Comparison of ENCODE assay signal across 8 cellular contexts in genomic region chr10:72048450-72049124, GRCh38. TPM values are rescaled to one million over a fixed set of nuclear protein-coding genes. Genes with fewer than 3 reads are reported as not detected.
DNase-seq lines count a peak whose midpoint lies in the region; ATAC-seq and TF ChIP-seq lines count a peak whose summit lies in the region.

No MANE protein-coding gene starts in this region.

- CTCF ChIA-PET in CD8-positive, alpha-beta T cell (lab: Charles Lee): interaction anchor here (0.5 to 11.1 kb wide), 65 partner anchors 10 to 1372 kb away, joined by 3 to 110 read pairs (median 4); partner anchors contain the start of genes ANAPC16, ASCC1 and SPOCK2
- CTCF ChIA-PET in activated naive CD4-positive, alpha-beta T cell treated with anti-CD3 and anti-CD28 coated beads, Interleukin-2, amount 10 ng/mL, durations not matched to agents 7 days and 5 days (lab: Charles Lee): interaction anchor here (0.5 to 5.0 kb wide), 60 partner anchors 9 to 1190 kb away, joined by 3 to 99 read pairs (median 4); partner anchors contain the start of genes DNAJB12 and SPOCK2

- ATAC-seq in CD8-positive, alpha-beta T cell: peak; percentile 98
- peak; percentile 93 for ATAC-seq in SK-N-SH treated with all-trans-retinoic acid at 6 μM for 48 hours

- no peak overlapping the region for H3K27ac ChIP-seq in CD8-positive, alpha-beta T cell (ENCODE audit: low read depth, low read length)
- H3K27ac ChIP-seq in GM23248 (no peak overlapping the region), ovary (no peak overlapping the region), tibial artery (no peak overlapping the region)

- no peak overlapping the region for H3K9ac ChIP-seq in GM23248

- H3K27me3 ChIP-seq in CD8-positive, alpha-beta T cell (ENCODE audit: insufficient read depth, low read length): no peaks in the 10 kb centered on the region
- H3K27me3 ChIP-seq in GM23248 (replicated peaks; ENCODE audit: insufficient read depth) (no peaks in the 10 kb centered on the region), ovary (no peaks in the 10 kb centered on the region), tibial artery (no peaks in the 10 kb centered on the region)

- H3K79me2 ChIP-seq in GM23248 (ENCODE audit: insufficient read depth): no peaks in the 10 kb centered on the region

- peak; percentile 80 to 95 (median 84) for DNase-seq in CD8-positive, alpha-beta T cell
- DNase-seq in GM23248 (peak; percentile 89), NCI-H128 (lab: John Stamatoyannopoulos, UW; ENCODE audit: unreplicated experiment) (peak; percentile 89), globus pallidus (ENCODE audit: low spot score) (peak; percentile 96), ovary (peak; percentile 90 to 97 (median 96)), tibial artery (peak; percentile 92 to 95)
- peak; percentile 95 for DNase-seq in activated naive CD4-positive, alpha-beta T cell treated with anti-CD3 and anti-CD28 coated beads, Interleukin-2, amount 10 ng/mL, durations not matched to agents 7 days and 5 days

- no peak overlapping the region for H3K4me3 Mint-ChIP-seq in CD8-positive, alpha-beta T cell
- no peak overlapping the region for H3K4me3 Mint-ChIP-seq in activated naive CD4-positive, alpha-beta T cell treated with anti-CD3 and anti-CD28 coated beads, Interleukin-2, amount 10 ng/mL, durations not matched to agents 7 days and 5 days

- no peaks in the 10 kb centered on the region for H3K4me1 ChIP-seq in CD8-positive, alpha-beta T cell (ENCODE audit: insufficient read depth, low read length)
- peaks cover 3% of the 10 kb centered on the region; the same call in 1 of the 2 replicates for H3K4me1 ChIP-seq in GM23248 (ENCODE audit: insufficient read depth)
- H3K4me1 ChIP-seq in ovary (ENCODE audit: insufficient read depth): peaks cover 5% of the 10 kb centered on the region
- peaks cover 0 to 15% (median 9%) of the 10 kb centered on the region in 4 donors for H3K4me1 ChIP-seq in tibial artery

- no peaks in the 10 kb centered on the region for H3F3A ChIP-seq in GM23248 (ENCODE audit: insufficient read depth)

- H3K36me3 ChIP-seq in CD8-positive, alpha-beta T cell (ENCODE audit: insufficient read depth, low read length): no peaks in the 10 kb centered on the region
- no peaks in the 10 kb centered on the region for H3K36me3 ChIP-seq in GM23248 (ENCODE audit: low read depth)
- H3K36me3 ChIP-seq in ovary: no peaks in the 10 kb centered on the region
- no peaks in the 10 kb centered on the region for H3K36me3 ChIP-seq in tibial artery

- POLR2A ChIA-PET in CD8-positive, alpha-beta T cell (lab: Charles Lee): interaction anchor here (1.1 to 2.2 kb wide), 3 partner anchors 9 to 152 kb away, joined by 5 to 11 read pairs (median 8); no protein-coding TSS in a partner anchor

- peak overlapping the region; percentile 57; the same call in 1 of the 2 replicates for H2AFZ ChIP-seq in GM23248

- no peak overlapping the region for H3K4me2 ChIP-seq in GM23248 (ENCODE audit: unreplicated experiment)

- no peaks in the 10 kb centered on the region for H4K20me1 ChIP-seq in GM23248 (ENCODE audit: insufficient read depth)

- no peak overlapping the region for H3K4me3 ChIP-seq in CD8-positive, alpha-beta T cell (ENCODE audit: low read depth, low read length)
- no peak overlapping the region for H3K4me3 ChIP-seq in GM23248
- no peak overlapping the region for H3K4me3 ChIP-seq in ovary
- no peak overlapping the region for H3K4me3 ChIP-seq in tibial artery

- peak; percentile 99 for TF ChIP-seq CTCF in CD8-positive, alpha-beta T cell (IDR thresholded peaks at IDR 0.05)
- peak; percentile 96 to 100 (median 100) for TF ChIP-seq CTCF in ovary (IDR thresholded peaks at IDR 0.05)
- TF ChIP-seq CTCF in tibial artery (IDR thresholded peaks at IDR 0.05): peak; percentile 98 to 100

- H3K27me3 Mint-ChIP-seq in CD8-positive, alpha-beta T cell (ENCODE audit: low read depth): no peaks in the 10 kb centered on the region
- H3K27me3 Mint-ChIP-seq in activated naive CD4-positive, alpha-beta T cell treated with anti-CD3 and anti-CD28 coated beads, Interleukin-2, amount 10 ng/mL, durations not matched to agents 7 days and 5 days: peaks cover 32% of the 10 kb centered on the region

- TF ChIP-seq EP300 in ovary (IDR thresholded peaks at IDR 0.05): no peak

- in situ Hi-C loops in GM23248 (cut with MboI): loop anchor here (5.0 kb wide), 1 partner anchor 101 kb away; no protein-coding TSS in a partner anchor

- peak; percentile 33 for TF ChIP-seq POLR2A in ovary (IDR thresholded peaks at IDR 0.05)

- peaks cover 7% of the 10 kb centered on the region for H3K4me1 Mint-ChIP-seq in CD8-positive, alpha-beta T cell (ENCODE audit: low read depth)
- peaks cover 3% of the 10 kb centered on the region for H3K4me1 Mint-ChIP-seq in activated naive CD4-positive, alpha-beta T cell treated with anti-CD3 and anti-CD28 coated beads, Interleukin-2, amount 10 ng/mL, durations not matched to agents 7 days and 5 days

- 23 to 25% methylated on average over 12 of the region's 12 CpGs for WGBS in GM23248 (ENCODE audit: low coverage in 1 of 2, low lambda C conversion rate in 2 of 2, missing lambda C conversion rate in 2 of 2), 2 experiments
- WGBS in ovary, 3 donors: 26 to 29% (median 28%) methylated on average over 12 of the region's 12 CpGs

- no peak overlapping the region for H3K27ac Mint-ChIP-seq in CD8-positive, alpha-beta T cell
- H3K27ac Mint-ChIP-seq in activated naive CD4-positive, alpha-beta T cell treated with anti-CD3 and anti-CD28 coated beads, Interleukin-2, amount 10 ng/mL, durations not matched to agents 7 days and 5 days: no peak overlapping the region

- H3K9me2 ChIP-seq in GM23248 (ENCODE audit: insufficient read depth): no peaks in the 10 kb centered on the region

- H3K9me3 Mint-ChIP-seq in CD8-positive, alpha-beta T cell: no peaks in the 10 kb centered on the region
- H3K9me3 Mint-ChIP-seq in activated naive CD4-positive, alpha-beta T cell treated with anti-CD3 and anti-CD28 coated beads, Interleukin-2, amount 10 ng/mL, durations not matched to agents 7 days and 5 days: peaks cover 8% of the 10 kb centered on the region

- H3K36me3 Mint-ChIP-seq in CD8-positive, alpha-beta T cell: no peaks in the 10 kb centered on the region
- H3K36me3 Mint-ChIP-seq in activated naive CD4-positive, alpha-beta T cell treated with anti-CD3 and anti-CD28 coated beads, Interleukin-2, amount 10 ng/mL, durations not matched to agents 7 days and 5 days: no peaks in the 10 kb centered on the region

- intact Hi-C loops in CD8-positive, alpha-beta T cell (cut with DNase I, micrococcal nuclease): loop anchor here (1.0 to 5.0 kb wide), 8 partner anchors 38 to 789 kb away; no protein-coding TSS in a partner anchor
- intact Hi-C loops in ovary (cut with DNase I): loop anchor here (5.0 kb wide), 1 partner anchor 289 kb away; no protein-coding TSS in a partner anchor
- intact Hi-C loops in tibial artery (cut with DNase I; ENCODE audit: low total_unique reads): loop anchor here (2.0 kb wide), 1 partner anchor 94 kb away; no protein-coding TSS in a partner anchor

- no peaks in the 10 kb centered on the region for H3K9me3 ChIP-seq in CD8-positive, alpha-beta T cell (ENCODE audit: low read length)
- H3K9me3 ChIP-seq in GM23248 (ENCODE audit: low read depth) (no peaks in the 10 kb centered on the region), ovary (no peaks in the 10 kb centered on the region), tibial artery (no peaks in the 10 kb centered on the region)

TF ChIP-seq in SK-N-SH treated with all-trans-retinoic acid at 6 μM for 48 hours, 23 proteins besides CTCF, POLR2A, EP300 and RAD21:
- TF ChIP-seq, protein P1, sequence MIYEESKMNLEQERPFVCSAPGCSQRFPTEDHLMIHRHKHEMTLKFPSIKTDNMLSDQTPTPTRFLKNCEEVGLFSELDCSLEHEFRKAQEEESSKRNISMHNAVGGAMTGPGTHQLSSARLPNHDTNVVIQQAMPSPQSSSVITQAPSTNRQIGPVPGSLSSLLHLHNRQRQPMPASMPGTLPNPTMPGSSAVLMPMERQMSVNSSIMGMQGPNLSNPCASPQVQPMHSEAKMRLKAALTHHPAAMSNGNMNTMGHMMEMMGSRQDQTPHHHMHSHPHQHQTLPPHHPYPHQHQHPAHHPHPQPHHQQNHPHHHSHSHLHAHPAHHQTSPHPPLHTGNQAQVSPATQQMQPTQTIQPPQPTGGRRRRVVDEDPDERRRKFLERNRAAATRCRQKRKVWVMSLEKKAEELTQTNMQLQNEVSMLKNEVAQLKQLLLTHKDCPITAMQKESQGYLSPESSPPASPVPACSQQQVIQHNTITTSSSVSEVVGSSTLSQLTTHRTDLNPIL (CRISPR knock-in tag; IDR thresholded peaks at IDR 0.05; ENCODE audit: low read depth): no peak
- TF ChIP-seq ZFP3 (CRISPR knock-in tag; IDR thresholded peaks at IDR 0.05) (0 out of 2 replicates have a peak, but pooled peaks have one; percentile 44), GLIS3 (CRISPR knock-in tag; IDR thresholded peaks at IDR 0.05) (no peak)

RNA-seq across cellular contexts. Expression of gene SPOCK2, which starts 39.8 kb away (rescaled TPM):
- total RNA-seq in CD8-positive, alpha-beta T cell: 100 to 1,000 TPM; 909 to 922 TPM
- total RNA-seq in GM23248 (2014; rRNA removed; shearing (Covaris generic)): not detected in 2 replicates
- 0.04 TPM in 1 of 2 replicates, not detected in the other for polyA plus RNA-seq in GM23248 (2016; fragmentation: Nextera tagmentation; extraction: Ambion mirVana)
- 10 to 100 TPM in 3 of 7 donors, 1 to 10 TPM in 4; 1.4 to 77.7 (median 8.7) TPM for total RNA-seq in ovary
- polyA plus RNA-seq in ovary: 10 to 100 TPM in 1 of 2 donors, 1 to 10 TPM in 1; 1.7 to 27.1 TPM

Comparison
In these comparisons a context has a peak if more than half of its experiments do, and no peak if none do; other contexts are left out.
1. RNA of gene SPOCK2, which starts 39.8 kb away (total RNA-seq): 909 to 922 TPM in CD8-positive, alpha-beta T cell; 1.4 to 77.7 TPM in ovary and not detected in GM23248; every median in the first group is over 10 times any median in the second.
2. Peak in every context shown above with its lines, with median percentiles within 50 percentile points of each other: DNase-seq and CTCF ChIP-seq.